1 cellular context compared by ENCODE assay signal in genomic region chr11:65136515-65137096, GRCh38.
TF ChIP-seq lines count a peak whose summit lies in the region.

No MANE protein-coding gene starts in this region.

TF ChIP-seq in WTC11, 78 proteins besides CTCF, POLR2A, EP300 and RAD21 (continued from another document):
- no peak for TF ChIP-seq STAT6 (CRISPR knock-in tag; conservative IDR thresholded peaks at IDR 0.05; ENCODE audit: low read depth)
- TF ChIP-seq ZNF232 (CRISPR knock-in tag; IDR thresholded peaks at IDR 0.05), result no peak
- no peak for TF ChIP-seq NR1H2 (CRISPR knock-in tag; IDR thresholded peaks at IDR 0.05)
- no peak for TF ChIP-seq E2F5 (CRISPR knock-in tag; IDR thresholded peaks at IDR 0.05)
- TF ChIP-seq HMGA2 (CRISPR knock-in tag; IDR thresholded peaks at IDR 0.05), result no peak
- no peak for TF ChIP-seq E2F4 (CRISPR knock-in tag; IDR thresholded peaks at IDR 0.05; ENCODE audit: borderline replicate concordance, low read depth)
- no peak for TF ChIP-seq ELF4 (CRISPR knock-in tag; IDR thresholded peaks at IDR 0.05; ENCODE audit: low read depth)
- TF ChIP-seq ZNF263 (CRISPR knock-in tag; IDR thresholded peaks at IDR 0.05; ENCODE audit: low read depth), result no peak
